In genomic region chr3:189394599-189395121, GRCh38 we compare ENCODE assay signal across 11 cellular contexts.
DNase-seq lines count a peak whose midpoint lies in the region; ATAC-seq and TF ChIP-seq lines count a peak whose summit lies in the region.
"Had no signal": no experiment of that assay in that cellular context is flagged by ENCODE, and none has a peak within 500 bp of the region (broad histone marks: within the 10 kb centered on the region; RNA-seq: fewer than 3 reads in every experiment).

No MANE protein-coding gene starts in this region.

- no peak overlapping the region for H3K27ac ChIP-seq in tibial artery
- H3K27ac ChIP-seq: right atrium auricular region had no signal

- H3K4me1 ChIP-seq in tibial artery: no peaks in the 10 kb centered on the region
- H3K4me1 ChIP-seq: right atrium auricular region had no signal

- H3K36me3 ChIP-seq in tibial artery: no peaks in the 10 kb centered on the region
- no peaks in the 10 kb centered on the region for H3K36me3 ChIP-seq in MG63
- H3K36me3 ChIP-seq: right atrium auricular region had no signal

- H3K4me3 ChIP-seq in tibial artery (no peak overlapping the region), MG63 (no peak overlapping the region)
- H3K4me3 ChIP-seq: GM23338, right atrium auricular region had no signal

- no peaks in the 10 kb centered on the region for H3K9me3 ChIP-seq in tibial artery
- H3K9me3 ChIP-seq in MG63: no peaks in the 10 kb centered on the region
- H3K9me3 ChIP-seq: right atrium auricular region had no signal

- intact Hi-C loops in activated T-helper 2 cell treated with anti-CD3 and anti-CD28 coated beads, Interferon-gamma antibody, Interleukin-2, Interleukin-4, amounts not matched to agents 10 μg/mL and 5 μg/mL and 100 μg/mL, durations not matched to agents 14 hours and 24 hours and 36 hours (cut with micrococcal nuclease): loop anchor here (1.0 to 10.0 kb wide), 6 partner anchors 22 to 230 kb away; no protein-coding TSS in a partner anchor
- intact Hi-C loops in tibial artery (cut with DNase I; ENCODE audit: low total_unique reads): no loop called here

- peaks cover 53% of the 10 kb centered on the region for H3K36me3 Mint-ChIP-seq in activated T-helper 2 cell treated with anti-CD3 and anti-CD28 coated beads, Interferon-gamma antibody, Interleukin-2, Interleukin-4, amounts not matched to agents 10 μg/mL and 5 μg/mL and 100 μg/mL, durations not matched to agents 14 hours and 24 hours and 36 hours (ENCODE audit: low read depth)

- H3K9me3 Mint-ChIP-seq in activated T-helper 2 cell treated with anti-CD3 and anti-CD28 coated beads, Interferon-gamma antibody, Interleukin-2, Interleukin-4, amounts not matched to agents 10 μg/mL and 5 μg/mL and 100 μg/mL, durations not matched to agents 14 hours and 24 hours and 36 hours: peaks cover 31% of the 10 kb centered on the region
- H3K9me3 Mint-ChIP-seq: GM23338 had no signal

- TF ChIP-seq CTCF in tibial artery (IDR thresholded peaks at IDR 0.05): no peak

- peaks cover 40% of the 10 kb centered on the region for H3K4me1 Mint-ChIP-seq in activated T-helper 2 cell treated with anti-CD3 and anti-CD28 coated beads, Interferon-gamma antibody, Interleukin-2, Interleukin-4, amounts not matched to agents 10 μg/mL and 5 μg/mL and 100 μg/mL, durations not matched to agents 14 hours and 24 hours and 36 hours (ENCODE audit: low read depth)
- H3K4me1 Mint-ChIP-seq: GM23338 had no signal

- ATAC-seq in GM21528 (IDR thresholded peaks at IDR 0.05; ENCODE audit: low FRiP score, unreplicated experiment) (peak; percentile 90), HG03354 (IDR thresholded peaks at IDR 0.05; ENCODE audit: poor library complexity, severe bottlenecking, unreplicated experiment) (peak; percentile 86)
- ATAC-seq: GM23338 had no signal

- H3K27me3 ChIP-seq in tibial artery (no peaks in the 10 kb centered on the region), MG63 (no peaks in the 10 kb centered on the region)
- H3K27me3 ChIP-seq: right atrium auricular region had no signal

- peak overlapping the region; percentile 84 for H3K27ac Mint-ChIP-seq in activated T-helper 2 cell treated with anti-CD3 and anti-CD28 coated beads, Interferon-gamma antibody, Interleukin-2, Interleukin-4, amounts not matched to agents 10 μg/mL and 5 μg/mL and 100 μg/mL, durations not matched to agents 14 hours and 24 hours and 36 hours
- H3K27ac Mint-ChIP-seq: GM23338 had no signal

- peak overlapping the region; percentile 6 for H3K4me3 Mint-ChIP-seq in activated T-helper 2 cell treated with anti-CD3 and anti-CD28 coated beads, Interferon-gamma antibody, Interleukin-2, Interleukin-4, amounts not matched to agents 10 μg/mL and 5 μg/mL and 100 μg/mL, durations not matched to agents 14 hours and 24 hours and 36 hours (ENCODE audit: low read depth)
- H3K4me3 Mint-ChIP-seq: GM23338 had no signal

- no peaks in the 10 kb centered on the region for H3K27me3 Mint-ChIP-seq in activated T-helper 2 cell treated with anti-CD3 and anti-CD28 coated beads, Interferon-gamma antibody, Interleukin-2, Interleukin-4, amounts not matched to agents 10 μg/mL and 5 μg/mL and 100 μg/mL, durations not matched to agents 14 hours and 24 hours and 36 hours (ENCODE audit: low read depth)

- DNase-seq in SIG-M5 treated with dmso at 0.1 percent for 504 hours (lab: John Stamatoyannopoulos, UW; ENCODE audit: unreplicated experiment) (peak; percentile 70), SIG-M5 (lab: John Stamatoyannopoulos, UW) (no peak), tibial artery (no peak), MG63 (no peak), DMS153 (lab: John Stamatoyannopoulos, UW) (no peak)
- DNase-seq in activated T-helper 2 cell treated with anti-CD3 and anti-CD28 coated beads, Interferon-gamma antibody, Interleukin-2, Interleukin-4, amounts not matched to agents 10 μg/mL and 5 μg/mL and 100 μg/mL, durations not matched to agents 14 hours and 24 hours and 36 hours (ENCODE audit: low spot score): no peak
- DNase-seq: dermis blood vessel endothelial cell had no signal
